In genomic region chr3:71927505-71928066, GRCh38 we compare ENCODE assay signal across 23 cellular contexts.
"Had no signal": no experiment of that assay in that cellular context is flagged by ENCODE, and none has a peak within 500 bp of the region (broad histone marks: within the 10 kb centered on the region; RNA-seq: fewer than 3 reads in every experiment).

No MANE protein-coding gene starts in this region.

- ATAC-seq: Right ventricle myocardium inferior, T-cell had no signal

- H3K4me3 Mint-ChIP-seq: T-cell; T-helper 1 cell treated with Interleukin-12 subunit alpha and Interleukin-12 subunit beta and Interleukin-4 antibody, amounts not matched to agents 30 μg/mL and 1 μg/mL, for 36 hours had no signal

- H3K4me3 ChIP-seq: PC-9, Peyer's patch, SJCRH30, SK-N-MC had no signal

- H3K27ac ChIP-seq: HL-60, KMS-11, PC-9, Peyer's patch, SJCRH30, SK-N-MC had no signal

- H3K4me1 Mint-ChIP-seq: T-cell had no signal

- H3K27me3 ChIP-seq: Peyer's patch, SJCRH30 had no signal

- H3K36me3 Mint-ChIP-seq: T-cell had no signal

- H3K4me1 ChIP-seq: Peyer's patch, SJCRH30 had no signal

- H3K4me2 ChIP-seq: KMS-11, PC-9 had no signal

- H3K9ac ChIP-seq: KMS-11 had no signal

- H3K9me3 ChIP-seq: Peyer's patch, SJCRH30 had no signal

- H3K27ac Mint-ChIP-seq: T-cell; T-helper 1 cell treated with Interleukin-12 subunit alpha and Interleukin-12 subunit beta and Interleukin-4 antibody, amounts not matched to agents 30 μg/mL and 1 μg/mL, for 36 hours had no signal

- H3K9me3 Mint-ChIP-seq: T-cell; T-helper 1 cell treated with Interleukin-12 subunit alpha and Interleukin-12 subunit beta and Interleukin-4 antibody, amounts not matched to agents 30 μg/mL and 1 μg/mL, for 36 hours had no signal

- H3K36me3 ChIP-seq: Peyer's patch, SJCRH30 had no signal

- DNase-seq: MV-4-11, NCI-H1048, NCI-H1105, NCI-H1417, NCI-H1436 treated with DMSO at 0.1 percent for 48 hours, NCI-H1694, NCI-H187 treated with DMSO at 0.1 percent for 48 hours, NCI-H2029 treated with DMSO at 0.1 percent for 48 hours, NCI-H2227 treated with DMSO at 0.1 percent for 48 hours, NCI-H524, NCI-H526 treated with DMSO at 0.1 percent for 48 hours, NCI-H748 treated with DMSO at 0.1 percent for 48 hours, PC-9, Peyer's patch, SHP77 treated with DMSO at 0.1 percent for 48 hours, SJCRH30, SW 1271, T-cell had no signal

- H2AFZ ChIP-seq: PC-9 had no signal
